6 cellular contexts compared by ENCODE assay signal in the genomic region with DNA sequence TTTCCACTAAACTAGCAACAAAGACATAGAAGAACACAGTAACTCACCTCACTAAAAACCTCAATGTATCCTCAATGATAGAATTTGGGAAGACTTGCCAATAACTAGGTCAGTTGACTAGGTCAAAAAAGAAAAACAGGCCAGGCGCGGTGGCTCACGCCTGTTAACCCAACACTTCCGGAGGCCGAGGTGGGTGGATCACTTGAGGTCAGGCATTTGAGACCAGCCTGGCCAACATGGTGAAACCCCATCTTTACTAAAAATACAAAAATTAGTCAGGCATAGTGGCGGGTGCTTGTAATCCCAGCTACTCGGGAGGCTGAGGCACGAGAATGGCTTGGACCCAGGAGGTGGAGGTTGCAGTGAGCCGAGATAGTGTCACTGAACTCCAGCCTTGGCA. TPM values are rescaled to one million over a fixed set of nuclear protein-coding genes. Genes with fewer than 3 reads are reported as not detected.
DNase-seq lines count a peak whose midpoint lies in the region; ATAC-seq, FAIRE-seq and TF ChIP-seq lines count a peak whose summit lies in the region.
"Not testable (repeated sequence)": the region's sequence is repeated elsewhere in the genome, so short reads cannot be mapped to it uniquely, and the experiment has no call there.

No MANE protein-coding gene starts in this region.

- H3K9me3 Mint-ChIP-seq in activated T-helper 17 cell treated with anti-CD3 and anti-CD28 coated beads, Interleukin-2, amount 50 U/mL, for 72 hours; immature natural killer cell; natural killer cell; stimulated activated effector memory CD8-positive, alpha-beta T cell treated with anti-CD3 and anti-CD28 coated beads, Interleukin-12 subunit alpha, Interleukin-12 subunit beta, amount 100 ng/mL, for 72 hours: not testable (repeated sequence)

- H3K4me1 Mint-ChIP-seq in T-helper 17 cell, result not testable (repeated sequence)
- H3K4me1 Mint-ChIP-seq in activated T-helper 17 cell treated with anti-CD3 and anti-CD28 coated beads, Interleukin-2, amount 50 U/mL, for 72 hours, result peaks cover 14% of the 10 kb centered on the region
- peaks cover 14 to 23% of the 10 kb centered on the region in 2 donors for H3K4me1 Mint-ChIP-seq in immature natural killer cell
- H3K4me1 Mint-ChIP-seq in natural killer cell, result peaks cover 14% of the 10 kb centered on the region in 2 donors
- peaks cover 23% of the 10 kb centered on the region for H3K4me1 Mint-ChIP-seq in stimulated activated effector memory CD8-positive, alpha-beta T cell treated with anti-CD3 and anti-CD28 coated beads, Interleukin-12 subunit alpha, Interleukin-12 subunit beta, amount 100 ng/mL, for 72 hours

- DNase-seq in GM19239 (ENCODE audit: insufficient read length, low spot score); T-helper 17 cell; natural killer cell; stimulated activated effector memory CD8-positive, alpha-beta T cell treated with anti-CD3 and anti-CD28 coated beads, Interleukin-12 subunit alpha, Interleukin-12 subunit beta, amount 100 ng/mL, for 72 hours (ENCODE audit: low spot score in 2 of 2): not testable (repeated sequence)
- DNase-seq in immature natural killer cell, result peak in 1 of 3 donors; percentile 8

- H3K27ac Mint-ChIP-seq in T-helper 17 cell (peak overlapping the region; percentile 11), immature natural killer cell (peak overlapping the region; percentile 35 to 85 (median 68)), natural killer cell (peak overlapping the region; percentile 5 to 46)
- not testable (repeated sequence) for H3K27ac Mint-ChIP-seq in activated T-helper 17 cell treated with anti-CD3 and anti-CD28 coated beads, Interleukin-2, amount 50 U/mL, for 72 hours
- H3K27ac Mint-ChIP-seq in stimulated activated effector memory CD8-positive, alpha-beta T cell treated with anti-CD3 and anti-CD28 coated beads, Interleukin-12 subunit alpha, Interleukin-12 subunit beta, amount 100 ng/mL, for 72 hours, result peak overlapping the region; percentile 65

- not testable (repeated sequence) for TF ChIP-seq CTCF in natural killer cell (IDR thresholded peaks at IDR 0.05)

- H3K27me3 Mint-ChIP-seq in T-helper 17 cell; activated T-helper 17 cell treated with anti-CD3 and anti-CD28 coated beads, Interleukin-2, amount 50 U/mL, for 72 hours; immature natural killer cell (ENCODE audit: low read depth in 3 of 3); natural killer cell (ENCODE audit: low read depth in 2 of 2): not testable (repeated sequence)

- intact Hi-C loops in natural killer cell (cut with micrococcal nuclease), result not testable (repeated sequence)

- not testable (repeated sequence) for H3K36me3 Mint-ChIP-seq in T-helper 17 cell (ENCODE audit: low read depth); natural killer cell; stimulated activated effector memory CD8-positive, alpha-beta T cell treated with anti-CD3 and anti-CD28 coated beads, Interleukin-12 subunit alpha, Interleukin-12 subunit beta, amount 100 ng/mL, for 72 hours
- H3K36me3 Mint-ChIP-seq in activated T-helper 17 cell treated with anti-CD3 and anti-CD28 coated beads, Interleukin-2, amount 50 U/mL, for 72 hours (ENCODE audit: low read depth), result peaks cover 10% of the 10 kb centered on the region
- peaks cover 8 to 32% (median 22%) of the 10 kb centered on the region in 3 donors for H3K36me3 Mint-ChIP-seq in immature natural killer cell

- ATAC-seq in T-helper 17 cell; natural killer cell; stimulated activated effector memory CD8-positive, alpha-beta T cell treated with anti-CD3 and anti-CD28 coated beads, Interleukin-12 subunit alpha, Interleukin-12 subunit beta, amount 100 ng/mL, for 72 hours: not testable (repeated sequence)
- ATAC-seq in activated T-helper 17 cell treated with anti-CD3 and anti-CD28 coated beads, Interleukin-2, amount 50 U/mL, for 72 hours (replicated peaks), result peak; percentile 46

- FAIRE-seq in GM19239 (lab: Jason Lieb, UNC), result peak; percentile 31

- H3K9me3 ChIP-seq in T-helper 17 cell (ENCODE audit: control insufficient read depth, low read length, poor library complexity, severe bottlenecking), result not testable (repeated sequence)

- not testable (repeated sequence) for H3K4me3 Mint-ChIP-seq in T-helper 17 cell; activated T-helper 17 cell treated with anti-CD3 and anti-CD28 coated beads, Interleukin-2, amount 50 U/mL, for 72 hours
- peak overlapping the region; percentile 34 to 67 (median 58) for H3K4me3 Mint-ChIP-seq in immature natural killer cell
- peak overlapping the region; percentile 21 for H3K4me3 Mint-ChIP-seq in natural killer cell
- H3K4me3 Mint-ChIP-seq in stimulated activated effector memory CD8-positive, alpha-beta T cell treated with anti-CD3 and anti-CD28 coated beads, Interleukin-12 subunit alpha, Interleukin-12 subunit beta, amount 100 ng/mL, for 72 hours, result peak overlapping the region; percentile 8

RNA-seq across cellular contexts. Expression of gene SCYL3, which starts 24.5 kb away (rescaled TPM):
- total RNA-seq in T-helper 17 cell, result 10 to 100 TPM in 1 of 2 donors, 1 to 10 TPM in 1; 7.4 to 11.2 TPM
- 10 to 100 TPM; 15.0 to 16.4 TPM for total RNA-seq in activated T-helper 17 cell treated with anti-CD3 and anti-CD28 coated beads, Interleukin-2, amount 50 U/mL, for 72 hours
- polyA plus RNA-seq in immature natural killer cell, result 10 to 100 TPM in 1 of 3 donors, 1 to 10 TPM in 2; 6.1 to 13.1 (median 6.8) TPM
- 10 to 100 TPM in 1 of 3 donors, 1 to 10 TPM in 2; 6.0 to 12.3 (median 7.0) TPM for total RNA-seq in natural killer cell
